2 cellular contexts compared by ENCODE assay signal in genomic region chr3:61409638-61410037, GRCh38.
TF ChIP-seq lines count a peak whose summit lies in the region.

No MANE protein-coding gene starts in this region.

TF ChIP-seq in liver, 16 proteins besides CTCF, POLR2A, EP300 and RAD21 (continued from another document):
- peak; percentile 22 for TF ChIP-seq ZBTB33 (IDR thresholded peaks at IDR 0.05)
- peak; percentile 42 for TF ChIP-seq FOXA2 (IDR thresholded peaks at IDR 0.05)
- TF ChIP-seq ATF3 (IDR thresholded peaks at IDR 0.05), result no peak
- no peak for TF ChIP-seq REST (IDR thresholded peaks at IDR 0.05)
- TF ChIP-seq GABPA (IDR thresholded peaks at IDR 0.05 in 1 of 2, conservative IDR thresholded peaks at IDR 0.05 in 1 of 2), result peak in 1 of 2 donors; percentile 47
- no peak for TF ChIP-seq MAX (IDR thresholded peaks at IDR 0.05)
- peak; percentile 46 to 56 for TF ChIP-seq HNF4A (conservative IDR thresholded peaks at IDR 0.05)
- no peak for TF ChIP-seq NR2F2 (IDR thresholded peaks at IDR 0.05)

TF ChIP-seq in HepG2, 621 proteins besides CTCF, POLR2A, EP300 and RAD21 (continued from another document):
- no peak for TF ChIP-seq AFF4 (CRISPR knock-in tag; IDR thresholded peaks at IDR 0.05)
- no peak for TF ChIP-seq ZFY (CRISPR knock-in tag; IDR thresholded peaks at IDR 0.05)
- no peak for TF ChIP-seq NFE2L2 (IDR thresholded peaks at IDR 0.05; ENCODE audit: low read length)
